16 cellular contexts compared by ENCODE assay signal in genomic region chr17:3986270-3986938, GRCh38. TPM values are rescaled to one million over a fixed set of nuclear protein-coding genes. Genes with fewer than 3 reads are reported as not detected.
DNase-seq lines count a peak whose midpoint lies in the region; ATAC-seq and TF ChIP-seq lines count a peak whose summit lies in the region.
"Had no signal": no experiment of that assay in that cellular context is flagged by ENCODE, and none has a peak within 500 bp of the region (broad histone marks: within the 10 kb centered on the region; RNA-seq: fewer than 3 reads in every experiment).

No MANE protein-coding gene starts in this region.

- no peak for TF ChIP-seq EP300 in stomach (IDR thresholded peaks at IDR 0.05)

- no peaks in the 10 kb centered on the region for H4K20me1 ChIP-seq in mammary epithelial cell (ENCODE audit: insufficient read depth, low read length)

- BruUV-seq in mammary epithelial cell (replicated peaks; lab: Mats Ljungman, UMichigan) (no TSS peak), MCF 10A (replicated peaks; lab: Mats Ljungman, UMichigan) (no TSS peak)

- ATAC-seq in HG03025 (IDR thresholded peaks at IDR 0.05; ENCODE audit: low FRiP score, unreplicated experiment) = no peak
- ATAC-seq in stimulated activated naive CD8-positive, alpha-beta T cell treated with anti-CD3 and anti-CD28 coated beads, Interleukin-15, amount 100 ng/mL, for 72 hours = no peak
- ATAC-seq: naive thymus-derived CD4-positive, alpha-beta T cell; stimulated activated effector memory CD8-positive, alpha-beta T cell treated with anti-CD3 and anti-CD28 coated beads, Interleukin-12 subunit alpha, Interleukin-12 subunit beta, amount 100 ng/mL, for 72 hours had no signal

- H3K27ac Mint-ChIP-seq in MCF 10A (ENCODE audit: low read depth, unreplicated experiment) = no peak overlapping the region
- H3K27ac Mint-ChIP-seq in stimulated activated naive CD8-positive, alpha-beta T cell treated with anti-CD3 and anti-CD28 coated beads, Interleukin-15, amount 100 ng/mL, for 72 hours = peak overlapping the region in 1 of 2 donors; percentile 19
- H3K27ac Mint-ChIP-seq: naive thymus-derived CD4-positive, alpha-beta T cell; stimulated activated effector memory CD8-positive, alpha-beta T cell treated with anti-CD3 and anti-CD28 coated beads, Interleukin-12 subunit alpha, Interleukin-12 subunit beta, amount 100 ng/mL, for 72 hours had no signal

- no peaks in the 10 kb centered on the region for H3K27me3 ChIP-seq in mammary epithelial cell (ENCODE audit: insufficient read depth, low read length)
- peaks cover 0 to 12% (median 0%) of the 10 kb centered on the region in 3 donors for H3K27me3 ChIP-seq in stomach
- no peaks in the 10 kb centered on the region for H3K27me3 ChIP-seq in SJCRH30

- POLR2A ChIA-PET in MCF 10A (lab: Yijun Ruan, JAX) = no interaction called here

- no peaks in the 10 kb centered on the region for H3K79me2 ChIP-seq in mammary epithelial cell (ENCODE audit: insufficient read depth, low read length)

- no peak overlapping the region for H2AFZ ChIP-seq in mammary epithelial cell (ENCODE audit: low read depth, low read length)

- H3K4me1 ChIP-seq in mammary epithelial cell (ENCODE audit: insufficient read depth, low read length) (no peaks in the 10 kb centered on the region), stomach (peaks cover 11 to 36% (median 21%) of the 10 kb centered on the region in 4 donors), SJCRH30 (no peaks in the 10 kb centered on the region)

- dilution Hi-C loops in mammary epithelial cell (cut with HindIII; ENCODE audit: low sequenced_read_pairs) = no loop called here

- H3K9me3 Mint-ChIP-seq in MCF 10A (ENCODE audit: unreplicated experiment) = no peaks in the 10 kb centered on the region
- no peaks in the 10 kb centered on the region for H3K9me3 Mint-ChIP-seq in stimulated activated naive CD8-positive, alpha-beta T cell treated with anti-CD3 and anti-CD28 coated beads, Interleukin-15, amount 100 ng/mL, for 72 hours
- H3K9me3 Mint-ChIP-seq: stimulated activated effector memory CD8-positive, alpha-beta T cell treated with anti-CD3 and anti-CD28 coated beads, Interleukin-12 subunit alpha, Interleukin-12 subunit beta, amount 100 ng/mL, for 72 hours had no signal

- CTCF ChIA-PET in mammary epithelial cell (lab: Charles Lee; ENCODE audit: low non-redundant PET) = no interaction called here
- CTCF ChIA-PET in MCF 10A (lab: Yijun Ruan, JAX) = interaction anchor here (0.6 to 1.5 kb wide), 3 partner anchors 73 to 429 kb away, joined by 3 to 7 read pairs (median 3); no protein-coding TSS in a partner anchor

- no peak overlapping the region for H3K4me3 ChIP-seq in mammary epithelial cell (replicated peaks in 1 of 3; ENCODE audit: insufficient read depth in 1 of 3, low read depth in 2 of 3, low read length in 3 of 3)
- H3K4me3 ChIP-seq in stomach = no peak overlapping the region
- H3K4me3 ChIP-seq in SJCRH30 = no peak overlapping the region

- H3K9me3 ChIP-seq in mammary epithelial cell (replicated peaks; ENCODE audit: insufficient read depth, low read length) = no peaks in the 10 kb centered on the region
- H3K9me3 ChIP-seq in stomach = no peaks in the 10 kb centered on the region
- no peaks in the 10 kb centered on the region for H3K9me3 ChIP-seq in SJCRH30 (replicated peaks)

- no peak overlapping the region for H3K9ac ChIP-seq in mammary epithelial cell (ENCODE audit: insufficient read depth, low read length)

- no peak overlapping the region for H3K4me2 ChIP-seq in mammary epithelial cell (ENCODE audit: insufficient read depth, low read depth, low read length)

- WGBS in mammary epithelial cell (ENCODE audit: low coverage, missing lambda C conversion rate) = 64% methylated on average over 15 of the region's 16 CpGs
- WGBS in stomach, 5 donors = 40 to 52% (median 47%) methylated on average over 11 to 16 of the region's 16 CpGs

- H3K36me3 Mint-ChIP-seq in MCF 10A (ENCODE audit: insufficient read depth, unreplicated experiment) = no peaks in the 10 kb centered on the region
- H3K36me3 Mint-ChIP-seq: naive thymus-derived CD4-positive, alpha-beta T cell; stimulated activated effector memory CD8-positive, alpha-beta T cell treated with anti-CD3 and anti-CD28 coated beads, Interleukin-12 subunit alpha, Interleukin-12 subunit beta, amount 100 ng/mL, for 72 hours had no signal

- H3K4me3 Mint-ChIP-seq in MCF 10A (ENCODE audit: unreplicated experiment) = no peak overlapping the region
- no peak overlapping the region for H3K4me3 Mint-ChIP-seq in stimulated activated naive CD8-positive, alpha-beta T cell treated with anti-CD3 and anti-CD28 coated beads, Interleukin-15, amount 100 ng/mL, for 72 hours
- H3K4me3 Mint-ChIP-seq: naive thymus-derived CD4-positive, alpha-beta T cell; stimulated activated effector memory CD8-positive, alpha-beta T cell treated with anti-CD3 and anti-CD28 coated beads, Interleukin-12 subunit alpha, Interleukin-12 subunit beta, amount 100 ng/mL, for 72 hours had no signal

- in situ Hi-C loops in mammary epithelial cell (cut with MboI; ENCODE audit: low sequenced_read_pairs in 2 of 2) = no loop called here

- DNase-seq in mammary epithelial cell (peak; percentile 14), MCF 10A (ENCODE audit: unreplicated experiment) (no peak), SHP77 treated with DMSO at 0.1 percent for 48 hours (lab: John Stamatoyannopoulos, UW) (peak; percentile 31), islet precursor cell (peak; percentile 61), stomach (peak; percentile 39), SJCRH30 (no peak)
- DNase-seq in stimulated activated naive CD8-positive, alpha-beta T cell treated with anti-CD3 and anti-CD28 coated beads, Interleukin-15, amount 100 ng/mL, for 72 hours = no peak
- DNase-seq: ACHN; activated naive CD4-positive, alpha-beta T cell treated with anti-CD3 and anti-CD28 coated beads, Interleukin-2, amount 50 U/mL, for 16 hours; COR-L47; naive thymus-derived CD4-positive, alpha-beta T cell; NCI-H1105 treated with DMSO at 0.1 percent for 48 hours; NCI-H345; stimulated activated CD4-positive, alpha-beta T cell treated with anti-CD3 and anti-CD28 coated beads, Interleukin-4, amount 100 ng/mL, for 24 hours had no signal

- no peaks in the 10 kb centered on the region for H3K36me3 ChIP-seq in mammary epithelial cell (ENCODE audit: insufficient read depth, low read length)
- H3K36me3 ChIP-seq in stomach = no peaks in the 10 kb centered on the region
- H3K36me3 ChIP-seq in SJCRH30 = no peaks in the 10 kb centered on the region

- no peak for TF ChIP-seq POLR2A in stomach (IDR thresholded peaks at IDR 0.05)

- peaks cover 8% of the 10 kb centered on the region for H3K4me1 Mint-ChIP-seq in MCF 10A (ENCODE audit: insufficient read depth, unreplicated experiment)
- peaks cover 7% of the 10 kb centered on the region for H3K4me1 Mint-ChIP-seq in stimulated activated naive CD8-positive, alpha-beta T cell treated with anti-CD3 and anti-CD28 coated beads, Interleukin-15, amount 100 ng/mL, for 72 hours

- H3K27me3 Mint-ChIP-seq in MCF 10A (ENCODE audit: insufficient read depth, unreplicated experiment) = peaks cover 8% of the 10 kb centered on the region
- H3K27me3 Mint-ChIP-seq in stimulated activated naive CD8-positive, alpha-beta T cell treated with anti-CD3 and anti-CD28 coated beads, Interleukin-15, amount 100 ng/mL, for 72 hours = peaks cover 15% of the 10 kb centered on the region

- intact Hi-C loops in mammary epithelial cell (cut with micrococcal nuclease) = no loop called here
- intact Hi-C loops in MCF 10A (cut with micrococcal nuclease) = no loop called here
- intact Hi-C loops in stomach (cut with DNase I; ENCODE audit: low total_unique reads) = no loop called here

- no peak for TF ChIP-seq CTCF in mammary epithelial cell (conservative IDR thresholded peaks at IDR 0.05 in 1 of 2, IDR thresholded peaks at IDR 0.05 in 1 of 2; ENCODE audit: extremely low read depth in 1 of 2, insufficient read depth in 1 of 2, low read depth in 1 of 2, low read length in 2 of 2)
- TF ChIP-seq CTCF in MCF 10A (IDR thresholded peaks at IDR 0.05; ENCODE audit: unreplicated experiment) = no peak
- TF ChIP-seq CTCF in stomach (IDR thresholded peaks at IDR 0.05) = no peak

- no peak overlapping the region for H3K27ac ChIP-seq in mammary epithelial cell (ENCODE audit: insufficient read depth, low read depth, low read length)
- H3K27ac ChIP-seq in stomach = peak overlapping the region in 4 of 5 donors; percentile 7 to 32 (median 10)
- no peak overlapping the region for H3K27ac ChIP-seq in SJCRH30

RNA-seq across cellular contexts. Expression of gene ATP2A3, which starts 22.2 kb away (rescaled TPM):
- under 1 TPM in 1 of 2 donors, not detected in 1; 0.19 TPM for total RNA-seq in mammary epithelial cell
- not detected for polyA plus RNA-seq in mammary epithelial cell
- polyA minus RNA-seq in mammary epithelial cell = not detected
- total RNA-seq in MCF 10A (2022) = not detected in 2 replicates
- 1,000 to 10,000 TPM in 1 of 5 donors, 100 to 1,000 TPM in 2, 10 to 100 TPM in 2; 49.4 to 1,069 (median 212) TPM for total RNA-seq in stomach
- 10 to 100 TPM; 10.4 to 16.1 (median 15.4) TPM for polyA plus RNA-seq in stomach
- 1.9 and 2.0 TPM in 2 replicates for total RNA-seq in SJCRH30 (2014; rRNA removed; shearing (Covaris generic))

Comparison
In these comparisons a context has a peak if more than half of its experiments do, and no peak if none do; other contexts are left out.
1. DNase-seq: peak in mammary epithelial cell (single experiment), SHP77 treated with DMSO at 0.1 percent for 48 hours (single experiment), islet precursor cell (single experiment) and stomach (single experiment); none in MCF 10A (single experiment), SJCRH30 (0 of 2) and stimulated activated naive CD8-positive, alpha-beta T cell treated with anti-CD3 and anti-CD28 coated beads, Interleukin-15, amount 100 ng/mL, for 72 hours (0 of 2).
2. H3K27ac ChIP-seq: peak in stomach (4 of 5); none in mammary epithelial cell (single experiment) and SJCRH30 (single experiment).
3. RNA of gene ATP2A3, which starts 22.2 kb away (total RNA-seq): 49.4 to 1,069 TPM in stomach; 1.9 to 2.0 TPM in SJCRH30, 0.19 TPM in mammary epithelial cell and not detected in MCF 10A; every median in the first group is over 10 times any median in the second.